Comparison of ENCODE assay signal across 22 cellular contexts in the genomic region with DNA sequence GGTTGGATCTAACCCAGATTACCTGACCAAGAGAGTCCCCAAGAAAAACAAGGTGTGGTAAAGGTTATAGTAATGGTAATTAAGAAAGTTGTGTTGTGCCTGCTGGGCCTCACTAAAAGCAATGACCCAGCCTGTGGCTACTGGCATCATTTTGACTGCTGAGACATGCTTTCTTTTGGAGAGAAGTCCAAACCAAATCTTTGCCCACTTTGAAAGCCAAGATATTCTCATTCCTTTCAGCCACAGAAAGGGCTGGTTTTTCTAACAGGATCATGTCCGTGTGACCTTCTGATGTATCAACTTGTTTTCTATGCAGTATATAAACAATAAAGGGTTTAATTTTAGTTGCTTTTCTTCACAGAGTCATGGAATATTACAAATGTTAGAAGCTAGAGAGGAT.
A peak's percentile ranks its signal among the peaks of the same experiment; 100 is the strongest.
DNase-seq lines count a peak whose midpoint lies in the region; ATAC-seq, FAIRE-seq and TF ChIP-seq lines count a peak whose summit lies in the region.
"Had no signal": no experiment of that assay in that cellular context is flagged by ENCODE, and none has a peak within 500 bp of the region (broad histone marks: within the 10 kb centered on the region; RNA-seq: fewer than 3 reads in every experiment).

No MANE protein-coding gene starts in this region.

- DNase-seq in GM23338 (ENCODE audit: low spot score) (no peak), astrocyte of the cerebellum (ENCODE audit: low read depth) (peak; percentile 67), mesenchymal stem cell (no peak), uterus (no peak), RCC 7860 (ENCODE audit: low spot score) (no peak), kidney tubule cell (ENCODE audit: low spot score) (no peak)
- DNase-seq: activated CD4-positive, alpha-beta T cell treated with anti-CD3 and anti-CD28 coated beads, Interleukin-2, amount 50 U/mL, for 1 hour; activated naive CD4-positive, alpha-beta T cell treated with Interleukin-2 at 50 U/mL for 16 hours; brain microvascular endothelial cell; DMS79; H7; MV-4-11; NCI-H2029; NCI-H446 treated with DMSO at 0.1 percent for 48 hours; Right ventricle myocardium superior; small intestine; stimulated activated CD4-positive, alpha-beta T cell treated with anti-CD3 and anti-CD28 coated beads, Interleukin-4, amount 100 ng/mL, for 4 hours; substantia nigra had no signal

- no peak overlapping the region for H3K4me3 ChIP-seq in GM23338
- no peak overlapping the region for H3K4me3 ChIP-seq in astrocyte of the cerebellum (ENCODE audit: low read depth, low read length)
- H3K4me3 ChIP-seq in mesenchymal stem cell (ENCODE audit: insufficient read depth in 1 of 2, low read depth in 1 of 2, low read length in 2 of 2) = no peak overlapping the region
- no peak overlapping the region for H3K4me3 ChIP-seq in uterus
- H3K4me3 ChIP-seq: BLaER1 treated with 17β-estradiol and CSF1 and Interleukin-3, amounts not matched to agents 10 nM and 100 nM had no signal

- H3K36me3 ChIP-seq in GM23338 (ENCODE audit: insufficient read depth) = no peaks in the 10 kb centered on the region
- no peaks in the 10 kb centered on the region for H3K36me3 ChIP-seq in mesenchymal stem cell (ENCODE audit: control insufficient read depth in 1 of 2, insufficient read depth in 2 of 2, low read depth in 1 of 2, low read length in 2 of 2)
- H3K36me3 ChIP-seq in uterus = no peaks in the 10 kb centered on the region
- H3K36me3 ChIP-seq: BLaER1 treated with 17β-estradiol and CSF1 and Interleukin-3, amounts not matched to agents 10 nM and 100 nM; brain microvascular endothelial cell had no signal

- H3K9ac ChIP-seq in mesenchymal stem cell (ENCODE audit: low read length) = peak overlapping the region; percentile 34
- H3K9ac ChIP-seq: BLaER1 treated with 17β-estradiol and CSF1 and Interleukin-3, amounts not matched to agents 10 nM and 100 nM had no signal

- no peak overlapping the region for H2AK5ac ChIP-seq in mesenchymal stem cell (ENCODE audit: low read length, severe bottlenecking)

- H3K4me1 Mint-ChIP-seq in GM23338 = peaks cover 13% of the 10 kb centered on the region

- H3K79me2 ChIP-seq in GM23338 (replicated peaks; ENCODE audit: insufficient read depth) = no peaks in the 10 kb centered on the region

- H3K23ac ChIP-seq in mesenchymal stem cell (ENCODE audit: low read length in 2 of 2) = no peak overlapping the region

- H3K18ac ChIP-seq in mesenchymal stem cell (ENCODE audit: low read depth in 1 of 2, low read length in 2 of 2) = no peak overlapping the region

- no CpG with 5 or more reads among the region's 1 CpG for WGBS in mesenchymal stem cell

- no peak overlapping the region for H3K27ac Mint-ChIP-seq in GM23338

- H3K4ac ChIP-seq in mesenchymal stem cell (ENCODE audit: low read depth in 1 of 2, low read length in 2 of 2) = no peak overlapping the region

- in situ Hi-C loops in astrocyte of the cerebellum (cut with HindIII; ENCODE audit: low sequenced_read_pairs) = no loop called here

- H2BK15ac ChIP-seq in mesenchymal stem cell (ENCODE audit: low read depth, poor library complexity, severe bottlenecking) = no peak overlapping the region

- H3K4me2 ChIP-seq in GM23338 (no peak overlapping the region), mesenchymal stem cell (ENCODE audit: low read length, poor library complexity, severe bottlenecking) (no peak overlapping the region)
- H3K4me2 ChIP-seq: BLaER1 treated with 17β-estradiol and CSF1 and Interleukin-3, amounts not matched to agents 10 nM and 100 nM had no signal

- ATAC-seq in GM23338 (peak; percentile 61), GM19035 (IDR thresholded peaks at IDR 0.05; ENCODE audit: unreplicated experiment) (no peak)

- no peaks in the 10 kb centered on the region; the same call in 1 of the 2 replicates for H3K4me1 ChIP-seq in GM23338 (ENCODE audit: insufficient read depth)
- H3K4me1 ChIP-seq in mesenchymal stem cell (ENCODE audit: control insufficient read depth, insufficient read depth, low read depth, low read length) = peaks cover 3% of the 10 kb centered on the region
- no peaks in the 10 kb centered on the region for H3K4me1 ChIP-seq in uterus

- H3K9me3 ChIP-seq in mesenchymal stem cell (ENCODE audit: control insufficient read depth, low read length) (no peaks in the 10 kb centered on the region), uterus (no peaks in the 10 kb centered on the region)
- H3K9me3 ChIP-seq: BLaER1 treated with 17β-estradiol and CSF1 and Interleukin-3, amounts not matched to agents 10 nM and 100 nM had no signal

- H2BK5ac ChIP-seq in mesenchymal stem cell (ENCODE audit: low read depth, low read length, poor library complexity, severe bottlenecking) = no peak overlapping the region

- intact Hi-C loops in uterus (cut with DNase I; ENCODE audit: low total_unique reads) = no loop called here

- no peak overlapping the region for H3K14ac ChIP-seq in mesenchymal stem cell (ENCODE audit: low read length in 2 of 2)

- H2BK12ac ChIP-seq in mesenchymal stem cell (ENCODE audit: low read length in 2 of 2) = no peak overlapping the region

- H3K36me3 Mint-ChIP-seq in GM23338 (ENCODE audit: low read depth) = no peaks in the 10 kb centered on the region
- H3K36me3 Mint-ChIP-seq: IgD-negative memory B cell had no signal

- H3K27ac ChIP-seq in GM23338 (ENCODE audit: low read depth) = no peak overlapping the region
- no peak overlapping the region for H3K27ac ChIP-seq in mesenchymal stem cell (ENCODE audit: low read length, poor library complexity, severe bottlenecking)
- peak overlapping the region; percentile 82 to 90 for H3K27ac ChIP-seq in uterus
- H3K27ac ChIP-seq: BLaER1 treated with 17β-estradiol and CSF1 and Interleukin-3, amounts not matched to agents 10 nM and 100 nM; brain microvascular endothelial cell; HL-60 had no signal

- H2AFZ ChIP-seq in GM23338 (no peak overlapping the region), mesenchymal stem cell (ENCODE audit: low read depth, low read length) (no peak overlapping the region)

- no peaks in the 10 kb centered on the region for H4K20me1 ChIP-seq in GM23338 (replicated peaks; ENCODE audit: insufficient read depth)
- H4K20me1 ChIP-seq: BLaER1 treated with 17β-estradiol and CSF1 and Interleukin-3, amounts not matched to agents 10 nM and 100 nM had no signal

- H3K9me3 Mint-ChIP-seq in GM23338 = no peaks in the 10 kb centered on the region
- H3K9me3 Mint-ChIP-seq: IgD-negative memory B cell had no signal

- no peaks in the 10 kb centered on the region for H3F3A ChIP-seq in GM23338 (replicated peaks; ENCODE audit: low read depth)

- no peak overlapping the region for H4K91ac ChIP-seq in mesenchymal stem cell (ENCODE audit: low read length)

- no peak for TF ChIP-seq CTCF in GM23338 (conservative IDR thresholded peaks at IDR 0.05; ENCODE audit: low read depth in 2 of 2)
- no peak for TF ChIP-seq CTCF in astrocyte of the cerebellum (IDR thresholded peaks at IDR 0.05; ENCODE audit: low read depth, low read length, missing control alignments)
- no peak for TF ChIP-seq CTCF in uterus (IDR thresholded peaks at IDR 0.05)

- TF ChIP-seq POLR2A in uterus (IDR thresholded peaks at IDR 0.05) = no peak

- H4K8ac ChIP-seq in mesenchymal stem cell (ENCODE audit: low read length) = no peak overlapping the region

- no peak for FAIRE-seq in RCC 7860 (lab: Jason Lieb, UNC)
- FAIRE-seq: small intestine had no signal

- H2BK120ac ChIP-seq in mesenchymal stem cell (ENCODE audit: low read depth, low read length) = no peak overlapping the region

- H3K4me3 Mint-ChIP-seq in GM23338 = no peak overlapping the region
- H3K4me3 Mint-ChIP-seq: IgD-negative memory B cell had no signal

- H3K27me3 Mint-ChIP-seq in GM23338 (ENCODE audit: insufficient read depth, low read depth, poor library complexity) = peaks cover 2% of the 10 kb centered on the region
- H3K27me3 Mint-ChIP-seq: IgD-negative memory B cell had no signal

- H3K79me1 ChIP-seq in mesenchymal stem cell (replicated peaks; ENCODE audit: low read length, poor library complexity, severe bottlenecking) = no peaks in the 10 kb centered on the region

- H3K9me2 ChIP-seq in GM23338 (ENCODE audit: insufficient read depth) = no peaks in the 10 kb centered on the region

- H3K27me3 ChIP-seq in GM23338 (ENCODE audit: insufficient read depth) (no peaks in the 10 kb centered on the region), mesenchymal stem cell (ENCODE audit: control insufficient read depth in 1 of 2, insufficient read depth in 1 of 2, low read length in 2 of 2) (no peaks in the 10 kb centered on the region), uterus (no peaks in the 10 kb centered on the region)
- H3K27me3 ChIP-seq: BLaER1 treated with 17β-estradiol and CSF1 and Interleukin-3, amounts not matched to agents 10 nM and 100 nM; brain microvascular endothelial cell had no signal

TF ChIP-seq in GM23338, 12 proteins besides CTCF, POLR2A, EP300 and RAD21 (continues in another document):
- TF ChIP-seq ZNF114 (CRISPR knock-in tag; IDR thresholded peaks at IDR 0.05) (no peak), STAT1 (IDR thresholded peaks at IDR 0.05; ENCODE audit: unreplicated experiment) (no peak), POLR2AphosphoS5 (IDR thresholded peaks at IDR 0.05; ENCODE audit: low read depth) (no peak), EZH2 (IDR thresholded peaks at IDR 0.05; ENCODE audit: low read depth, unreplicated experiment) (no peak), JUNB (IDR thresholded peaks at IDR 0.05; ENCODE audit: unreplicated experiment) (no peak), ZNF331 (CRISPR knock-in tag; IDR thresholded peaks at IDR 0.05; ENCODE audit: low read depth) (no peak)

Comparison
In these comparisons a context has a peak if more than half of its experiments do, and no peak if none do; other contexts are left out.
1. H3K27ac ChIP-seq: peak in uterus (2 of 2); none in GM23338 (single experiment) and mesenchymal stem cell (single experiment).